Comparison of ENCODE assay signal across 16 cellular contexts in the genomic region with DNA sequence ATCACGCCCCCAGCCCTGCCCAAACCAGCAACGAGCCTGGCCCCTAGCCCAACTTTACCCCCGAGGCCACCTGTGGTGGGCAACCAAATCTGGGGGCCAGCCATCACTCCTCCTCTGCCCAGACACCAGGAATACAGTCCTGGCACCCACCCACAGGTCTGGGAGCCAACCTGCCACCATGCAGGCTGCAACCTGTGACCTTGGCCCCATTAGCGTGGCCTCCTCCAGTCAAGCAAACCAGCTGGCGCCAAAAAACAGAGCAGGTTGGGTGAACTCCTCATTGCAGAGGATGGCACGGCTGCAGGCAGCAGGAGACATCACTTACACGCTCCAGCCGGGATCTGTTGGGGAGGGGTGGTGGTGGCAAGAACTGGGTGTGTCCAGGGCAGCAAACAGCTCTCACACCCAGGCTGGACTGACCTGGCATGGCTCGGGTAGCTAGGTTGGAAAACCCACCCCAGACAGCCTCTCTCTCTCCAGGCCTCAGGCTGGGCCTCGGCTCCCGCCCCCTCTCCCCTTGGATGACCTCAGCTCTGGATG.
DNase-seq lines count a peak whose midpoint lies in the region; ATAC-seq, FAIRE-seq and TF ChIP-seq lines count a peak whose summit lies in the region.
"Had no signal": no experiment of that assay in that cellular context is flagged by ENCODE, and none has a peak within 500 bp of the region (broad histone marks: within the 10 kb centered on the region; RNA-seq: fewer than 3 reads in every experiment).

No MANE protein-coding gene starts in this region.

- intact Hi-C loops in body of pancreas (cut with DNase I) = no loop called here

- H3K36me3 ChIP-seq in SK-N-SH (replicated peaks in 1 of 2; ENCODE audit: control insufficient read depth in 1 of 2, insufficient read depth in 2 of 2, low read length in 1 of 2) (no peaks in the 10 kb centered on the region), body of pancreas (replicated peaks in 1 of 2; ENCODE audit: insufficient read depth in 1 of 2, low read depth in 2 of 2) (no peaks in the 10 kb centered on the region), small intestine (ENCODE audit: control insufficient read depth in 2 of 2, insufficient read depth in 2 of 2, low read length in 2 of 2) (no peaks in the 10 kb centered on the region)
- H3K36me3 ChIP-seq: HAP-1 had no signal

- WGBS in SK-N-SH (ENCODE audit: low lambda C conversion rate) = 100% methylated on average over 1 of the region's 11 CpGs
- WGBS in body of pancreas, 2 donors = 50 to 69% methylated on average over 9 to 11 of the region's 11 CpGs
- 44 to 67% (median 49%) methylated on average over 8 to 11 of the region's 11 CpGs for WGBS in small intestine, 3 donors

- FAIRE-seq in small intestine (lab: Jason Lieb, UNC) = no peak
- no peak for FAIRE-seq in RCC 7860 (lab: Jason Lieb, UNC)

- no peak overlapping the region for H3K4me2 ChIP-seq in SK-N-SH

- H3K27ac ChIP-seq in SK-N-SH (ENCODE audit: low read depth in 2 of 2, low read length in 1 of 2) (no peak overlapping the region), body of pancreas (no peak overlapping the region), small intestine (ENCODE audit: low read depth in 1 of 2, low read length in 1 of 2) (no peak overlapping the region)

- TF ChIP-seq EP300 in SK-N-SH (IDR thresholded peaks at IDR 0.05; ENCODE audit: borderline replicate concordance in 1 of 2, low read depth in 1 of 2, low read length in 1 of 2) = no peak

- no peaks in the 10 kb centered on the region for H3K9me2 ChIP-seq in SK-N-SH

- H3K27me3 ChIP-seq in SK-N-SH (ENCODE audit: insufficient read depth) (no peaks in the 10 kb centered on the region), body of pancreas (no peaks in the 10 kb centered on the region), small intestine (ENCODE audit: control insufficient read depth in 2 of 2, insufficient read depth in 2 of 2, low read length in 2 of 2) (no peaks in the 10 kb centered on the region)

- POLR2A ChIA-PET in SK-N-SH (lab: Yijun Ruan, JAX) = no interaction called here

- H3K4me3 ChIP-seq in SK-N-SH (ENCODE audit: low read depth in 2 of 2, low read length in 1 of 2) (no peak overlapping the region), body of pancreas (no peak overlapping the region), small intestine (ENCODE audit: low read depth in 1 of 2, low read length in 2 of 2) (no peak overlapping the region)
- H3K4me3 ChIP-seq: HAP-1 had no signal

- CTCF ChIA-PET in SK-N-SH (lab: Yijun Ruan, JAX) = interaction anchor here (1.1 to 1.3 kb wide), 3 partner anchors 28 to 107 kb away, joined by 3 read pairs; no protein-coding TSS in a partner anchor

- H2AFZ ChIP-seq in SK-N-SH (ENCODE audit: low read depth) = no peak overlapping the region

- H3K9ac ChIP-seq in SK-N-SH = no peak overlapping the region

- TF ChIP-seq POLR2A in body of pancreas (IDR thresholded peaks at IDR 0.05) = no peak

- no peak for ATAC-seq in SK-N-SH treated with all-trans-retinoic acid at 6 μM for 48 hours
- no peak for ATAC-seq in body of pancreas
- ATAC-seq: T-cell had no signal

- no peak for TF ChIP-seq CTCF in SK-N-SH (IDR thresholded peaks at IDR 0.05)
- TF ChIP-seq CTCF in body of pancreas (IDR thresholded peaks at IDR 0.05) = no peak

- no peaks in the 10 kb centered on the region for H3K79me2 ChIP-seq in SK-N-SH (ENCODE audit: insufficient read depth)

- no peak for TF ChIP-seq RAD21 in SK-N-SH (IDR thresholded peaks at IDR 0.05; ENCODE audit: low read length)

- DNase-seq in SK-N-SH (peak; percentile 49), NCI-H1694 treated with DMSO at 0.1 percent for 48 hours (lab: John Stamatoyannopoulos, UW) (peak; percentile 52), body of pancreas (peak in 3 of 4 donors; percentile 17 to 47 (median 42)), small intestine (peak; percentile 14), RCC 7860 (ENCODE audit: low spot score) (no peak), DMS53 treated with DMSO at 0.1 percent for 48 hours (lab: John Stamatoyannopoulos, UW; ENCODE audit: unreplicated experiment) (no peak), HuH-7 (ENCODE audit: low spot score) (no peak)
- DNase-seq: ACHN; CD8-positive, alpha-beta memory T cell; EL; NCI-H187; NCI-H226; T-cell; T1000 had no signal

- no peaks in the 10 kb centered on the region for H4K20me1 ChIP-seq in SK-N-SH (ENCODE audit: insufficient read depth)

- H3K4me1 ChIP-seq in SK-N-SH (ENCODE audit: control insufficient read depth in 1 of 2, insufficient read depth in 2 of 2, low read depth in 1 of 2, low read length in 1 of 2) (peaks cover 0 to 27% of the 10 kb centered on the region in 2 experiments; a peak in 1 of 4 replicates), body of pancreas (peaks cover 10% of the 10 kb centered on the region), small intestine (ENCODE audit: control insufficient read depth in 2 of 2, insufficient read depth in 1 of 2, low read depth in 1 of 2, low read length in 1 of 2) (no peaks in the 10 kb centered on the region)
- H3K4me1 ChIP-seq: HAP-1 had no signal

- H3F3A ChIP-seq in SK-N-SH (replicated peaks; ENCODE audit: insufficient read depth) = no peaks in the 10 kb centered on the region

- H3K9me3 ChIP-seq in SK-N-SH (no peaks in the 10 kb centered on the region), body of pancreas (no peaks in the 10 kb centered on the region), small intestine (ENCODE audit: control insufficient read depth, low read depth) (no peaks in the 10 kb centered on the region)
- H3K9me3 ChIP-seq: HAP-1 had no signal

TF ChIP-seq in SK-N-SH, 30 proteins besides CTCF, POLR2A, EP300 and RAD21:
- TF ChIP-seq, protein P1, sequence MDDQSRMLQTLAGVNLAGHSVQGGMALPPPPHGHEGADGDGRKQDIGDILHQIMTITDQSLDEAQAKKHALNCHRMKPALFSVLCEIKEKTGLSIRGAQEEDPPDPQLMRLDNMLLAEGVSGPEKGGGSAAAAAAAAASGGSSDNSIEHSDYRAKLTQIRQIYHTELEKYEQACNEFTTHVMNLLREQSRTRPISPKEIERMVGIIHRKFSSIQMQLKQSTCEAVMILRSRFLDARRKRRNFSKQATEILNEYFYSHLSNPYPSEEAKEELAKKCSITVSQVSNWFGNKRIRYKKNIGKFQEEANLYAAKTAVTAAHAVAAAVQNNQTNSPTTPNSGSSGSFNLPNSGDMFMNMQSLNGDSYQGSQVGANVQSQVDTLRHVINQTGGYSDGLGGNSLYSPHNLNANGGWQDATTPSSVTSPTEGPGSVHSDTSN (IDR thresholded peaks at IDR 0.05) = no peak

TF ChIP-seq in SK-N-SH treated with all-trans-retinoic acid at 6 μM for 48 hours, 23 proteins besides CTCF, POLR2A, EP300 and RAD21:
- no peak for TF ChIP-seq ARNTL (CRISPR knock-in tag; IDR thresholded peaks at IDR 0.05; ENCODE audit: borderline replicate concordance, low read depth)
- no peak for TF ChIP-seq TOX (CRISPR knock-in tag; IDR thresholded peaks at IDR 0.05; ENCODE audit: borderline replicate concordance)
- no peak for TF ChIP-seq ZC3H10 (CRISPR knock-in tag; IDR thresholded peaks at IDR 0.05)
- no peak for TF ChIP-seq ZFP30 (CRISPR knock-in tag; IDR thresholded peaks at IDR 0.05)
- no peak for TF ChIP-seq ZNF70 (CRISPR knock-in tag; IDR thresholded peaks at IDR 0.05)
- TF ChIP-seq ZFP3 (CRISPR knock-in tag; IDR thresholded peaks at IDR 0.05) = no peak
- no peak for TF ChIP-seq CSDC2 (CRISPR knock-in tag; IDR thresholded peaks at IDR 0.05)
- no peak for TF ChIP-seq ZNF8 (CRISPR knock-in tag; IDR thresholded peaks at IDR 0.05)
- TF ChIP-seq RARB (CRISPR knock-in tag; IDR thresholded peaks at IDR 0.05) = no peak
- no peak for TF ChIP-seq TCF4 (CRISPR knock-in tag; IDR thresholded peaks at IDR 0.05; ENCODE audit: borderline replicate concordance)
- TF ChIP-seq POU6F1 (CRISPR knock-in tag; IDR thresholded peaks at IDR 0.05; ENCODE audit: borderline replicate concordance, low read depth) = no peak
- no peak for TF ChIP-seq PPARA (CRISPR knock-in tag; IDR thresholded peaks at IDR 0.05; ENCODE audit: borderline replicate concordance)
- TF ChIP-seq, protein P2, sequence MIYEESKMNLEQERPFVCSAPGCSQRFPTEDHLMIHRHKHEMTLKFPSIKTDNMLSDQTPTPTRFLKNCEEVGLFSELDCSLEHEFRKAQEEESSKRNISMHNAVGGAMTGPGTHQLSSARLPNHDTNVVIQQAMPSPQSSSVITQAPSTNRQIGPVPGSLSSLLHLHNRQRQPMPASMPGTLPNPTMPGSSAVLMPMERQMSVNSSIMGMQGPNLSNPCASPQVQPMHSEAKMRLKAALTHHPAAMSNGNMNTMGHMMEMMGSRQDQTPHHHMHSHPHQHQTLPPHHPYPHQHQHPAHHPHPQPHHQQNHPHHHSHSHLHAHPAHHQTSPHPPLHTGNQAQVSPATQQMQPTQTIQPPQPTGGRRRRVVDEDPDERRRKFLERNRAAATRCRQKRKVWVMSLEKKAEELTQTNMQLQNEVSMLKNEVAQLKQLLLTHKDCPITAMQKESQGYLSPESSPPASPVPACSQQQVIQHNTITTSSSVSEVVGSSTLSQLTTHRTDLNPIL (CRISPR knock-in tag; IDR thresholded peaks at IDR 0.05; ENCODE audit: low read depth) = no peak

Comparison
In these comparisons a context has a peak if more than half of its experiments do, and no peak if none do; other contexts are left out.
1. DNase-seq: peak in SK-N-SH (single experiment), NCI-H1694 treated with DMSO at 0.1 percent for 48 hours (single experiment), body of pancreas (3 of 4) and small intestine (single experiment); none in RCC 7860 (single experiment), DMS53 treated with DMSO at 0.1 percent for 48 hours (single experiment) and HuH-7 (single experiment).